1 cellular context compared by ENCODE assay signal in the genomic region with DNA sequence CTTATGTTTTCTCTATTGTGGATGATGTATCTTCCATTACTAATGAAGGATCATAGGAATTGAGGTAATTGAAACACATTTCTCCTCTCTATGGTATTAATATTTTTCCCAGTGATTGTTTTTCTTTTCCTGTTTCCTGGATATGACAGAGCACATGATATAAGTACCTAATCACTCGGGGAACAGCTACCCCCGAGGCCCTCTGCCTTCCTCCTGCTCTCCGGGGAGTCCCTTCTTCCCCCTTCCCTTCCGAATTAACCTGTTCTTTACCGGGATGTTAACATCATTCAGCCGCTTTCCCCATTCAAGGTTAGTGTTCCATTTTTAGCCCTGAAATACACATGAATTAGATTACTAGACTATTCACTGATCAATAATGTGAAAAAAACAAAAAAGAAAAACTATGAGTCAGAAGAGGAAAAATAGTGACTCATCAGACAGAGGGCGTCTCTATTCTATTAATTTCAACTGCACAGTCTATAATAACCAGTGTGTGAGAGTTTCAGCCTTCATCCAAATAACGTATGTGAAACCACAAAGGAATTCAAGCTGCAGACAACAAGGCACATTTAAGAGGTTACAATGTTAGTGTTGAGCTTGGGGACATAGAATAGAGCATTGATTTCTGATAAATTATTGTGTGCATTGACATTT.
TF ChIP-seq lines count a peak whose summit lies in the region.

No MANE protein-coding gene starts in this region.

TF ChIP-seq in GM12878, 131 proteins besides CTCF, POLR2A, EP300 and RAD21 (continued from another document):
- TF ChIP-seq, protein P1, sequence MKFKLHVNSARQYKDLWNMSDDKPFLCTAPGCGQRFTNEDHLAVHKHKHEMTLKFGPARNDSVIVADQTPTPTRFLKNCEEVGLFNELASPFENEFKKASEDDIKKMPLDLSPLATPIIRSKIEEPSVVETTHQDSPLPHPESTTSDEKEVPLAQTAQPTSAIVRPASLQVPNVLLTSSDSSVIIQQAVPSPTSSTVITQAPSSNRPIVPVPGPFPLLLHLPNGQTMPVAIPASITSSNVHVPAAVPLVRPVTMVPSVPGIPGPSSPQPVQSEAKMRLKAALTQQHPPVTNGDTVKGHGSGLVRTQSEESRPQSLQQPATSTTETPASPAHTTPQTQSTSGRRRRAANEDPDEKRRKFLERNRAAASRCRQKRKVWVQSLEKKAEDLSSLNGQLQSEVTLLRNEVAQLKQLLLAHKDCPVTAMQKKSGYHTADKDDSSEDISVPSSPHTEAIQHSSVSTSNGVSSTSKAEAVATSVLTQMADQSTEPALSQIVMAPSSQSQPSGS (IDR thresholded peaks at IDR 0.05; ENCODE audit: low read length) = no peak
- TF ChIP-seq MEF2B (IDR thresholded peaks at IDR 0.05; ENCODE audit: partially characterized antibody, poor library complexity, severe bottlenecking) (peak; percentile 20), TBL1XR1 (IDR thresholded peaks at IDR 0.05; ENCODE audit: low read depth, low read length) (no peak), SUPT20H (IDR thresholded peaks at IDR 0.05; ENCODE audit: borderline replicate concordance, control insufficient read depth, low read depth, low read length) (no peak), MTA3 (IDR thresholded peaks at IDR 0.05; ENCODE audit: borderline replicate concordance, low read length) (no peak), BMI1 (IDR thresholded peaks at IDR 0.05; ENCODE audit: borderline replicate concordance) (0 out of 2 replicates have a peak, but pooled peaks have one; percentile 22), RAD51 (IDR thresholded peaks at IDR 0.05) (no peak), ASH2L (IDR thresholded peaks at IDR 0.05; ENCODE audit: borderline replicate concordance, low read depth) (no peak), IRF4 (IDR thresholded peaks at IDR 0.05; ENCODE audit: low read depth, low read length) (no peak), SREBF1 (IDR thresholded peaks at IDR 0.05; ENCODE audit: low read length) (no peak), TARDBP (IDR thresholded peaks at IDR 0.05; ENCODE audit: borderline replicate concordance) (no peak), IKZF2 (IDR thresholded peaks at IDR 0.05) (no peak; a peak in 2 of 4 replicates), TCF12 (IDR thresholded peaks at IDR 0.05; ENCODE audit: low read depth, low read length) (no peak), MTA2 (IDR thresholded peaks at IDR 0.05; ENCODE audit: low read depth) (peak; percentile 66), IKZF1 (conservative IDR thresholded peaks at IDR 0.05) (0 out of 2 replicates have a peak, but pooled peaks have one; percentile 27), FOS (IDR thresholded peaks at IDR 0.05; ENCODE audit: borderline replicate concordance, extremely low read depth, insufficient read length) (no peak), BRCA1 (IDR thresholded peaks at IDR 0.05; ENCODE audit: low read depth, low read length) (no peak), GABPA (IDR thresholded peaks at IDR 0.05; ENCODE audit: low read depth) (no peak), CHD1 (IDR thresholded peaks at IDR 0.05; ENCODE audit: low read depth, low read length) (no peak), NBN (IDR thresholded peaks at IDR 0.05) (no peak), SMAD1 (IDR thresholded peaks at IDR 0.05; ENCODE audit: low read depth, partially characterized antibody) (no peak), ZNF592 (IDR thresholded peaks at IDR 0.05) (no peak), RUNX3 (IDR thresholded peaks at IDR 0.05; ENCODE audit: low read length) (no peak), E2F8 (IDR thresholded peaks at IDR 0.05; ENCODE audit: low read depth, partially characterized antibody) (no peak), KAT2A (conservative IDR thresholded peaks at IDR 0.05; ENCODE audit: control insufficient read depth, low read depth, low read length) (no peak), NR2C2 (IDR thresholded peaks at IDR 0.05; ENCODE audit: borderline replicate concordance, control insufficient read depth, insufficient read length, low read depth) (no peak), STAT1 (conservative IDR thresholded peaks at IDR 0.05) (no peak)
- TF ChIP-seq, protein P2, sequence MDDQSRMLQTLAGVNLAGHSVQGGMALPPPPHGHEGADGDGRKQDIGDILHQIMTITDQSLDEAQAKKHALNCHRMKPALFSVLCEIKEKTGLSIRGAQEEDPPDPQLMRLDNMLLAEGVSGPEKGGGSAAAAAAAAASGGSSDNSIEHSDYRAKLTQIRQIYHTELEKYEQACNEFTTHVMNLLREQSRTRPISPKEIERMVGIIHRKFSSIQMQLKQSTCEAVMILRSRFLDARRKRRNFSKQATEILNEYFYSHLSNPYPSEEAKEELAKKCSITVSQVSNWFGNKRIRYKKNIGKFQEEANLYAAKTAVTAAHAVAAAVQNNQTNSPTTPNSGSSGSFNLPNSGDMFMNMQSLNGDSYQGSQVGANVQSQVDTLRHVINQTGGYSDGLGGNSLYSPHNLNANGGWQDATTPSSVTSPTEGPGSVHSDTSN (IDR thresholded peaks at IDR 0.05; ENCODE audit: insufficient replicate concordance, low read depth, low read length) = no peak
- TF ChIP-seq, protein P3, sequence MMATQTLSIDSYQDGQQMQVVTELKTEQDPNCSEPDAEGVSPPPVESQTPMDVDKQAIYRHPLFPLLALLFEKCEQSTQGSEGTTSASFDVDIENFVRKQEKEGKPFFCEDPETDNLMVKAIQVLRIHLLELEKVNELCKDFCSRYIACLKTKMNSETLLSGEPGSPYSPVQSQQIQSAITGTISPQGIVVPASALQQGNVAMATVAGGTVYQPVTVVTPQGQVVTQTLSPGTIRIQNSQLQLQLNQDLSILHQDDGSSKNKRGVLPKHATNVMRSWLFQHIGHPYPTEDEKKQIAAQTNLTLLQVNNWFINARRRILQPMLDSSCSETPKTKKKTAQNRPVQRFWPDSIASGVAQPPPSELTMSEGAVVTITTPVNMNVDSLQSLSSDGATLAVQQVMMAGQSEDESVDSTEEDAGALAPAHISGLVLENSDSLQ (IDR thresholded peaks at IDR 0.05) = no peak
- TF ChIP-seq, protein P4, sequence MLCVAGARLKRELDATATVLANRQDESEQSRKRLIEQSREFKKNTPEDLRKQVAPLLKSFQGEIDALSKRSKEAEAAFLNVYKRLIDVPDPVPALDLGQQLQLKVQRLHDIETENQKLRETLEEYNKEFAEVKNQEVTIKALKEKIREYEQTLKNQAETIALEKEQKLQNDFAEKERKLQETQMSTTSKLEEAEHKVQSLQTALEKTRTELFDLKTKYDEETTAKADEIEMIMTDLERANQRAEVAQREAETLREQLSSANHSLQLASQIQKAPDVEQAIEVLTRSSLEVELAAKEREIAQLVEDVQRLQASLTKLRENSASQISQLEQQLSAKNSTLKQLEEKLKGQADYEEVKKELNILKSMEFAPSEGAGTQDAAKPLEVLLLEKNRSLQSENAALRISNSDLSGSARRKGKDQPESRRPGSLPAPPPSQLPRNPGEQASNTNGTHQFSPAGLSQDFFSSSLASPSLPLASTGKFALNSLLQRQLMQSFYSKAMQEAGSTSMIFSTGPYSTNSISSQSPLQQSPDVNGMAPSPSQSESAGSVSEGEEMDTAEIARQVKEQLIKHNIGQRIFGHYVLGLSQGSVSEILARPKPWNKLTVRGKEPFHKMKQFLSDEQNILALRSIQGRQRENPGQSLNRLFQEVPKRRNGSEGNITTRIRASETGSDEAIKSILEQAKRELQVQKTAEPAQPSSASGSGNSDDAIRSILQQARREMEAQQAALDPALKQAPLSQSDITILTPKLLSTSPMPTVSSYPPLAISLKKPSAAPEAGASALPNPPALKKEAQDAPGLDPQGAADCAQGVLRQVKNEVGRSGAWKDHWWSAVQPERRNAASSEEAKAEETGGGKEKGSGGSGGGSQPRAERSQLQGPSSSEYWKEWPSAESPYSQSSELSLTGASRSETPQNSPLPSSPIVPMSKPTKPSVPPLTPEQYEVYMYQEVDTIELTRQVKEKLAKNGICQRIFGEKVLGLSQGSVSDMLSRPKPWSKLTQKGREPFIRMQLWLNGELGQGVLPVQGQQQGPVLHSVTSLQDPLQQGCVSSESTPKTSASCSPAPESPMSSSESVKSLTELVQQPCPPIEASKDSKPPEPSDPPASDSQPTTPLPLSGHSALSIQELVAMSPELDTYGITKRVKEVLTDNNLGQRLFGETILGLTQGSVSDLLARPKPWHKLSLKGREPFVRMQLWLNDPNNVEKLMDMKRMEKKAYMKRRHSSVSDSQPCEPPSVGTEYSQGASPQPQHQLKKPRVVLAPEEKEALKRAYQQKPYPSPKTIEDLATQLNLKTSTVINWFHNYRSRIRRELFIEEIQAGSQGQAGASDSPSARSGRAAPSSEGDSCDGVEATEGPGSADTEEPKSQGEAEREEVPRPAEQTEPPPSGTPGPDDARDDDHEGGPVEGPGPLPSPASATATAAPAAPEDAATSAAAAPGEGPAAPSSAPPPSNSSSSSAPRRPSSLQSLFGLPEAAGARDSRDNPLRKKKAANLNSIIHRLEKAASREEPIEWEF (IDR thresholded peaks at IDR 0.05; ENCODE audit: insufficient replicate concordance, low read depth, low read length) = peak; percentile 92
